ENCODE assay signal across 12 cellular contexts in genomic region chr10:51743146-51743545, GRCh38. TPM values are rescaled to one million over a fixed set of nuclear protein-coding genes. Genes with fewer than 3 reads are reported as not detected.
DNase-seq lines count a peak whose midpoint lies in the region; ATAC-seq and TF ChIP-seq lines count a peak whose summit lies in the region.
"Had no signal": no experiment of that assay in that cellular context is flagged by ENCODE, and none has a peak within 500 bp of the region (broad histone marks: within the 10 kb centered on the region; RNA-seq: fewer than 3 reads in every experiment).

No MANE protein-coding gene starts in this region.

- H3K36me3 ChIP-seq in mucosa of descending colon (ENCODE audit: low read depth): no peaks in the 10 kb centered on the region

- H3K4me3 ChIP-seq in mucosa of descending colon: no peak overlapping the region

- no peaks in the 10 kb centered on the region for H3K4me1 ChIP-seq in mucosa of descending colon (ENCODE audit: low read depth)

- peak; percentile 26 for DNase-seq in activated CD4-positive, alpha-beta T cell treated with anti-CD3 and anti-CD28 coated beads, Interleukin-2, amount 10 ng/mL, durations not matched to agents 24 days and 14 days
- DNase-seq in activated CD4-positive, alpha-beta T cell treated with anti-CD3 and anti-CD28 coated beads, Interleukin-2, amount 50 U/mL, for 1 hour: no peak
- peak; percentile 75 for DNase-seq in NCI-H2171 treated with DMSO at 0.1 percent for 48 hours (lab: John Stamatoyannopoulos, UW)
- DNase-seq in stimulated activated naive B cell treated with anti-CD40 and anti-IgM and Interleukin-4, amounts not matched to agents 10 μg/mL and 1 μg/mL and 100 μg/mL, for 72 hours: peak; percentile 40
- no peak for DNase-seq in mucosa of descending colon
- DNase-seq in DMS79 (lab: John Stamatoyannopoulos, UW): no peak
- no peak for DNase-seq in H4 (ENCODE audit: low spot score)
- DNase-seq: naive thymus-derived CD4-positive, alpha-beta T cell; NCI-H1417 treated with DMSO at 0.1 percent for 48 hours had no signal

- intact Hi-C loops in activated CD4-positive, alpha-beta T cell treated with anti-CD3 and anti-CD28 coated beads, Interleukin-2, amount 10 ng/mL, durations not matched to agents 24 days and 14 days (cut with micrococcal nuclease): no loop called here
- intact Hi-C loops in mucosa of descending colon (cut with DNase I, micrococcal nuclease): no loop called here

- no peak overlapping the region for H3K27ac Mint-ChIP-seq in activated CD4-positive, alpha-beta T cell treated with anti-CD3 and anti-CD28 coated beads, Interleukin-2, amount 10 ng/mL, durations not matched to agents 24 days and 14 days
- no peak overlapping the region for H3K27ac Mint-ChIP-seq in stimulated activated naive B cell treated with anti-CD40 and anti-IgM and Interleukin-4, amounts not matched to agents 10 μg/mL and 1 μg/mL and 100 μg/mL, for 72 hours
- H3K27ac Mint-ChIP-seq: activated naive CD8-positive, alpha-beta T cell; naive thymus-derived CD4-positive, alpha-beta T cell; T-helper 1 cell treated with Interleukin-12 subunit alpha and Interleukin-12 subunit beta and Interleukin-4 antibody, amounts not matched to agents 30 μg/mL and 1 μg/mL, for 36 hours had no signal

- peaks cover 8% of the 10 kb centered on the region for H3K27me3 Mint-ChIP-seq in activated CD4-positive, alpha-beta T cell treated with anti-CD3 and anti-CD28 coated beads, Interleukin-2, amount 10 ng/mL, durations not matched to agents 24 days and 14 days
- H3K27me3 Mint-ChIP-seq in stimulated activated naive B cell treated with anti-CD40 and anti-IgM and Interleukin-4, amounts not matched to agents 10 μg/mL and 1 μg/mL and 100 μg/mL, for 72 hours: peaks cover 2 to 7% of the 10 kb centered on the region in 2 donors

- peak; percentile 96 for ATAC-seq in HG02759 (IDR thresholded peaks at IDR 0.05; ENCODE audit: unreplicated experiment)
- peak; percentile 94 to 99 for ATAC-seq in stimulated activated naive B cell treated with anti-CD40 and anti-IgM and Interleukin-4, amounts not matched to agents 10 μg/mL and 1 μg/mL and 100 μg/mL, for 72 hours (replicated peaks)
- ATAC-seq in mucosa of descending colon: no peak
- ATAC-seq: naive thymus-derived CD4-positive, alpha-beta T cell had no signal

- TF ChIP-seq CTCF in mucosa of descending colon (IDR thresholded peaks at IDR 0.05): no peak

- H3K9me3 Mint-ChIP-seq in activated CD4-positive, alpha-beta T cell treated with anti-CD3 and anti-CD28 coated beads, Interleukin-2, amount 10 ng/mL, durations not matched to agents 24 days and 14 days: no peaks in the 10 kb centered on the region
- H3K9me3 Mint-ChIP-seq in stimulated activated naive B cell treated with anti-CD40 and anti-IgM and Interleukin-4, amounts not matched to agents 10 μg/mL and 1 μg/mL and 100 μg/mL, for 72 hours: no peaks in the 10 kb centered on the region
- H3K9me3 Mint-ChIP-seq: naive thymus-derived CD4-positive, alpha-beta T cell; T-helper 1 cell treated with Interleukin-12 subunit alpha and Interleukin-12 subunit beta and Interleukin-4 antibody, amounts not matched to agents 30 μg/mL and 1 μg/mL, for 36 hours had no signal

- no peaks in the 10 kb centered on the region for H3K9me3 ChIP-seq in mucosa of descending colon

- no peak overlapping the region for H3K4me3 Mint-ChIP-seq in activated CD4-positive, alpha-beta T cell treated with anti-CD3 and anti-CD28 coated beads, Interleukin-2, amount 10 ng/mL, durations not matched to agents 24 days and 14 days
- H3K4me3 Mint-ChIP-seq in stimulated activated naive B cell treated with anti-CD40 and anti-IgM and Interleukin-4, amounts not matched to agents 10 μg/mL and 1 μg/mL and 100 μg/mL, for 72 hours: no peak overlapping the region
- H3K4me3 Mint-ChIP-seq: activated naive CD8-positive, alpha-beta T cell; naive thymus-derived CD4-positive, alpha-beta T cell; T-helper 1 cell treated with Interleukin-12 subunit alpha and Interleukin-12 subunit beta and Interleukin-4 antibody, amounts not matched to agents 30 μg/mL and 1 μg/mL, for 36 hours had no signal

- no peaks in the 10 kb centered on the region for H3K4me1 Mint-ChIP-seq in activated CD4-positive, alpha-beta T cell treated with anti-CD3 and anti-CD28 coated beads, Interleukin-2, amount 10 ng/mL, durations not matched to agents 24 days and 14 days
- peaks cover 11 to 12% of the 10 kb centered on the region in 2 donors for H3K4me1 Mint-ChIP-seq in stimulated activated naive B cell treated with anti-CD40 and anti-IgM and Interleukin-4, amounts not matched to agents 10 μg/mL and 1 μg/mL and 100 μg/mL, for 72 hours
- H3K4me1 Mint-ChIP-seq: naive thymus-derived CD4-positive, alpha-beta T cell had no signal

- no peaks in the 10 kb centered on the region for H3K36me3 Mint-ChIP-seq in activated CD4-positive, alpha-beta T cell treated with anti-CD3 and anti-CD28 coated beads, Interleukin-2, amount 10 ng/mL, durations not matched to agents 24 days and 14 days (ENCODE audit: low read depth)
- H3K36me3 Mint-ChIP-seq in stimulated activated naive B cell treated with anti-CD40 and anti-IgM and Interleukin-4, amounts not matched to agents 10 μg/mL and 1 μg/mL and 100 μg/mL, for 72 hours: no peaks in the 10 kb centered on the region
- H3K36me3 Mint-ChIP-seq: activated naive CD8-positive, alpha-beta T cell; naive thymus-derived CD4-positive, alpha-beta T cell had no signal

RNA-seq across cellular contexts. Expression of gene CSTF2T, which starts 43.8 kb away (rescaled TPM):
- 36.2 and 36.5 TPM in 2 replicates for total RNA-seq in activated CD4-positive, alpha-beta T cell treated with anti-CD3 and anti-CD28 coated beads, Interleukin-2, amount 10 ng/mL, durations not matched to agents 24 days and 14 days
- total RNA-seq in mucosa of descending colon: 10 to 100 TPM; 13.5 to 21.7 (median 18.9) TPM
- 15.9 and 21.5 TPM in 2 replicates for total RNA-seq in H4 (2014; rRNA removed; shearing (Covaris generic))

Comparison
In these comparisons a context has a peak if more than half of its experiments do, and no peak if none do; other contexts are left out.
1. DNase-seq: peak in activated CD4-positive, alpha-beta T cell treated with anti-CD3 and anti-CD28 coated beads, Interleukin-2, amount 10 ng/mL, durations not matched to agents 24 days and 14 days (single experiment), NCI-H2171 treated with DMSO at 0.1 percent for 48 hours (single experiment) and stimulated activated naive B cell treated with anti-CD40 and anti-IgM and Interleukin-4, amounts not matched to agents 10 μg/mL and 1 μg/mL and 100 μg/mL, for 72 hours (single experiment); none in activated CD4-positive, alpha-beta T cell treated with anti-CD3 and anti-CD28 coated beads, Interleukin-2, amount 50 U/mL, for 1 hour (single experiment), mucosa of descending colon (0 of 3), DMS79 (single experiment) and H4 (single experiment).